1 cellular context compared by ENCODE assay signal in genomic region chr9:97510797-97511761, GRCh38.
TF ChIP-seq lines count a peak whose summit lies in the region.

No MANE protein-coding gene starts in this region.

TF ChIP-seq in HEK293, 187 proteins besides CTCF, POLR2A, EP300 and RAD21 (continued from another document and continues in another):
- peak; percentile 84 for TF ChIP-seq HIC1 (tag by site-specific recombination; IDR thresholded peaks at IDR 0.05)
- 0 out of 2 replicates have a peak, but pooled peaks have one; percentile 52 for TF ChIP-seq ZBTB10 (tag by site-specific recombination; IDR thresholded peaks at IDR 0.05)
- TF ChIP-seq ELK4 (IDR thresholded peaks at IDR 0.05; ENCODE audit: borderline replicate concordance, low read depth, low read length) = no peak
- TF ChIP-seq ZNF335 (tag by site-specific recombination; conservative IDR thresholded peaks at IDR 0.05) = peak; percentile 45; the same call in 1 of the 2 replicates
- peak; percentile 75; the same call in 1 of the 2 replicates for TF ChIP-seq ZNF155 (tag by site-specific recombination; IDR thresholded peaks at IDR 0.05)
- TF ChIP-seq SP3 (tag by site-specific recombination; IDR thresholded peaks at IDR 0.05) = peak; percentile 15; the same call in 1 of the 2 replicates
- TF ChIP-seq MYNN (tag by site-specific recombination; IDR thresholded peaks at IDR 0.05; ENCODE audit: borderline replicate concordance) = no peak
- TF ChIP-seq ZNF26 (tag by site-specific recombination; IDR thresholded peaks at IDR 0.05) = 0 out of 2 replicates have a peak, but pooled peaks have one; percentile 18
- TF ChIP-seq KLF7 (tag by site-specific recombination; IDR thresholded peaks at IDR 0.05; ENCODE audit: borderline replicate concordance) = no peak
- TF ChIP-seq ZNF645 (tag by site-specific recombination; IDR thresholded peaks at IDR 0.05) = no peak
- peak; percentile 79 for TF ChIP-seq ZNF112 (tag by site-specific recombination; IDR thresholded peaks at IDR 0.05)
- 0 out of 2 replicates have a peak, but pooled peaks have one; percentile 63 for TF ChIP-seq ZNF600 (tag by site-specific recombination; IDR thresholded peaks at IDR 0.05)
- peak; percentile 84; the same call in 1 of the 2 replicates for TF ChIP-seq TSHZ1 (tag by site-specific recombination; IDR thresholded peaks at IDR 0.05; ENCODE audit: borderline replicate concordance)
- TF ChIP-seq ZFP69B (tag by site-specific recombination; IDR thresholded peaks at IDR 0.05) = peak; percentile 57; the same call in 1 of the 2 replicates
- TF ChIP-seq ZNF654 (tag by site-specific recombination; IDR thresholded peaks at IDR 0.05; ENCODE audit: low read depth) = peak; percentile 12; the same call in 1 of the 2 replicates
- TF ChIP-seq ZEB2 (tag by site-specific recombination; IDR thresholded peaks at IDR 0.05) = peak; percentile 70; the same call in 1 of the 2 replicates
- TF ChIP-seq ZNF776 (tag by site-specific recombination; IDR thresholded peaks at IDR 0.05; ENCODE audit: borderline replicate concordance) = peak; percentile 57; the same call in 1 of the 2 replicates
- TF ChIP-seq ZNF658 (tag by site-specific recombination; IDR thresholded peaks at IDR 0.05) = 0 out of 2 replicates have a peak, but pooled peaks have one; percentile 83
- TF ChIP-seq ZBTB11 (tag by site-specific recombination; conservative IDR thresholded peaks at IDR 0.05; ENCODE audit: low read depth) = no peak
- TF ChIP-seq YY2 (tag by site-specific recombination; IDR thresholded peaks at IDR 0.05) = peak; percentile 52; the same call in 1 of the 2 replicates
- peak; percentile 67 for TF ChIP-seq ZXDB (tag by site-specific recombination; IDR thresholded peaks at IDR 0.05)
- peak; percentile 94; the same call in 1 of the 2 replicates for TF ChIP-seq ZNF473 (tag by site-specific recombination; IDR thresholded peaks at IDR 0.05)
- peak; percentile 39; the same call in 1 of the 2 replicates for TF ChIP-seq BCL6B (tag by site-specific recombination; IDR thresholded peaks at IDR 0.05)
- 0 out of 2 replicates have a peak, but pooled peaks have one; percentile 35 for TF ChIP-seq ZBTB48 (tag by site-specific recombination; IDR thresholded peaks at IDR 0.05)
- TF ChIP-seq PRDM2 (tag by site-specific recombination; IDR thresholded peaks at IDR 0.05; ENCODE audit: borderline replicate concordance) = no peak
- no peak for TF ChIP-seq ZFHX2 (tag by site-specific recombination; conservative IDR thresholded peaks at IDR 0.05)
- TF ChIP-seq ZNF37A (tag by site-specific recombination; IDR thresholded peaks at IDR 0.05) = no peak
- TF ChIP-seq SCRT2 (tag by site-specific recombination; IDR thresholded peaks at IDR 0.05) = peak; percentile 75
